In the genomic region with DNA sequence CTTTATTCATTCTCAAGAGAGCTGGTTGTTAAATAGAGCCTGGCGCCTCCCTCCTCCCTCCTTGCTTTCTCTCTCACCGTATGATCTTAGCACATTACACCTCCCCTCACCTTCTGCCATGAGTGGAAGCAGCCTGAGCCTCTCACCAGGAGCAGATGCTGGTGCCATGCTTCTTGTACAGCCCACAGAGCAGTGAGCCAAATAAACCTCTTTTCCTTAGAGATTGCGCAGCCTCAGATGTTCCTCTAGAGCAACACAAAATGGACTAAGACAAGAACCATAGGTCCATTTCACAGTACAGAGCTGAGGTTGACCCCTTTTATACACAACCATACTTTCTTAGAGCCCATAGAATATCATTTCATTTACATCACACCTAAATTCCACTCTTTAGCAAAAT, we compare ENCODE assay signal across 8 cellular contexts.
"Had no signal": no experiment of that assay in that cellular context is flagged by ENCODE, and none has a peak within 500 bp of the region (broad histone marks: within the 10 kb centered on the region; RNA-seq: fewer than 3 reads in every experiment).

No MANE protein-coding gene starts in this region.

- H3K4me3 Mint-ChIP-seq: HFFc6 had no signal

- H3K9me3 ChIP-seq: HAP-1 had no signal

- H3K27ac ChIP-seq: GM23248 had no signal

- H3K4me3 ChIP-seq: GM23248, HAP-1 had no signal

- H3K36me3 ChIP-seq: HAP-1 had no signal

- H3K9me3 Mint-ChIP-seq: HFFc6 had no signal

- H2AFZ ChIP-seq: GM23248 had no signal

- FAIRE-seq: HTR-8/SVneo had no signal

- ATAC-seq: HCT116 had no signal

- H3K4me1 ChIP-seq: HAP-1 had no signal

- H3K27ac Mint-ChIP-seq: HFFc6 had no signal

- DNase-seq: GM23248, GOT3, H7, HFFc6, IMR-90 had no signal

- H3K9ac ChIP-seq: GM23248 had no signal
